In the genomic region with DNA sequence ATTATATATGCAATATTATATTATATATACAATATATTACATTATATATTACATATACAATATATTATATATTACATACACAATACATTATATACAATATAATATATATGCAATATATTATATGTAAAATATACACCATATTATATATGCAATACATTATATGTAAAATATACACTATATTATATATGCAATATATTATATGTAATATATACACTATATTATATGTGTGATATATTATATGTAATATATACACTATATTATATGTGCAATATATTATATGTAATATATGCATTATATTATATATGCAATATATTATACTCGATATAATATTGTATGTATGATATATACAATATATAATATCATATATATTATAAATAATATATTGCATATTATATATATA, we compare ENCODE assay signal across 9 cellular contexts.
"Had no signal": no experiment of that assay in that cellular context is flagged by ENCODE, and none has a peak within 500 bp of the region (broad histone marks: within the 10 kb centered on the region; RNA-seq: fewer than 3 reads in every experiment).

No MANE protein-coding gene starts in this region.

- ATAC-seq: GM23338, HCT116, K562 had no signal

- H3K9me3 Mint-ChIP-seq: GM23338 had no signal

- DNase-seq: H9, HFFc6, IMR-90 had no signal

- FAIRE-seq: H1, H54, HTR-8/SVneo, K562 had no signal

- H3K4me3 Mint-ChIP-seq: GM23338, H9, HFFc6 had no signal

- H3K4me3 ChIP-seq: GM23338, K562 had no signal

- H3K27ac Mint-ChIP-seq: GM23338, H9, HFFc6 had no signal

- H3K4me1 Mint-ChIP-seq: GM23338 had no signal
